ENCODE assay signal across 1 cellular context in the genomic region with DNA sequence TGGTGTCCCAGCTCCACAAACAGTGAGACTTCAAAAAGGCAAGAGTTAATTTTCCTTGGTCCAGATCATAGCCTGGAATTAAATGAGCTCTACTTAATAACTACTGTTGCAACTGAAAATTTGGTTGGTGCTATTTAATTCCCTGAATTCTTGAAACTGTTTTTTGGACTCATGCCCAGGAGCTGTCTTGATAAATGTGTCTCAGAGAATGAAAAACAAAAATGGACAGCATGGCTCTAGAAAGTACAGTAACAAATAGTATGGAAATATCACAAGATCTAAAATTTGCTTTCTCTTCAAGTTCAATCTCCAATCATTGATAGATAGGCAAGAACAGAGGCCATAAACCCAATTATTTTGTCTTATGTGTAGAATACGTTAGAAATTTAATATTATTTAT.
TF ChIP-seq lines count a peak whose summit lies in the region.

No MANE protein-coding gene starts in this region.

TF ChIP-seq in K562, 482 proteins besides CTCF, POLR2A, EP300 and RAD21 (continued from another document and continues in another):
- TF ChIP-seq DMBX1 (CRISPR knock-in tag; IDR thresholded peaks at IDR 0.05; ENCODE audit: borderline replicate concordance) (no peak), NFIC (IDR thresholded peaks at IDR 0.05) (peak; percentile 92), CCAR2 (IDR thresholded peaks at IDR 0.05; ENCODE audit: low read depth, low read length) (no peak), NR4A1 (CRISPR knock-in tag; IDR thresholded peaks at IDR 0.05) (no peak), NR4A1 (tag; IDR thresholded peaks at IDR 0.05) (no peak), ARID1B (IDR thresholded peaks at IDR 0.05) (peak; percentile 23; the same call in 1 of the 2 replicates), TEAD1 (CRISPR knock-in tag; IDR thresholded peaks at IDR 0.05) (no peak), PML (IDR thresholded peaks at IDR 0.05; ENCODE audit: low read length) (no peak), POLR2G (IDR thresholded peaks at IDR 0.05; ENCODE audit: low read depth, low read length) (no peak), PHTF2 (CRISPR knock-in tag; IDR thresholded peaks at IDR 0.05) (no peak), NEUROD1 (IDR thresholded peaks at IDR 0.05; ENCODE audit: borderline replicate concordance, low read depth, low read length, partially characterized antibody) (no peak), MAFF (IDR thresholded peaks at IDR 0.05; ENCODE audit: low read length) (no peak), ZKSCAN8 (CRISPR knock-in tag; IDR thresholded peaks at IDR 0.05) (no peak), MYC (IDR thresholded peaks at IDR 0.05; ENCODE audit: low read depth, low read length) (peak; percentile 50), MYC (CRISPR knock-in tag; IDR thresholded peaks at IDR 0.05; ENCODE audit: borderline replicate concordance, low read depth) (no peak), ZNF699 (CRISPR knock-in tag; IDR thresholded peaks at IDR 0.05; ENCODE audit: insufficient replicate concordance) (no peak), ZNF165 (CRISPR knock-in tag; IDR thresholded peaks at IDR 0.05; ENCODE audit: borderline replicate concordance) (no peak), JUN (IDR thresholded peaks at IDR 0.05; ENCODE audit: borderline replicate concordance, low read depth, low read length) (no peak), JUN (CRISPR knock-in tag; IDR thresholded peaks at IDR 0.05; ENCODE audit: borderline replicate concordance) (no peak), ZNF778 (CRISPR knock-in tag; IDR thresholded peaks at IDR 0.05) (no peak), SMARCA4 (IDR thresholded peaks at IDR 0.05) (peak; percentile 55), RAD51 (IDR thresholded peaks at IDR 0.05; ENCODE audit: borderline replicate concordance, low read depth) (no peak), ZEB2 (IDR thresholded peaks at IDR 0.05) (no peak), NCOA6 (IDR thresholded peaks at IDR 0.05) (no peak), CREB1 (IDR thresholded peaks at IDR 0.05) (no peak), CREB1 (CRISPR knock-in tag; IDR thresholded peaks at IDR 0.05) (no peak), POLR2AphosphoS2 (IDR thresholded peaks at IDR 0.05; ENCODE audit: low read length) (no peak), NCOR1 (IDR thresholded peaks at IDR 0.05) (0 out of 2 replicates have a peak, but pooled peaks have one; percentile 2), NR2C2 (CRISPR knock-in tag; IDR thresholded peaks at IDR 0.05) (no peak), NR2C2 (tag; IDR thresholded peaks at IDR 0.05) (no peak), LEF1 (IDR thresholded peaks at IDR 0.05) (no peak), JUND (IDR thresholded peaks at IDR 0.05; ENCODE audit: borderline replicate concordance, low read depth, low read length) (no peak), JUND (tag; IDR thresholded peaks at IDR 0.05; ENCODE audit: borderline replicate concordance, low read depth, low read length) (no peak), SMAD2 (IDR thresholded peaks at IDR 0.05; ENCODE audit: low read depth, low read length) (no peak), TEAD2 (tag; IDR thresholded peaks at IDR 0.05) (0 out of 2 replicates have a peak, but pooled peaks have one; percentile 5), GTF2E2 (tag; IDR thresholded peaks at IDR 0.05) (no peak), FOXA3 (CRISPR knock-in tag; conservative IDR thresholded peaks at IDR 0.05 in 1 of 2, IDR thresholded peaks at IDR 0.05 in 1 of 2) (no peak), ZNF347 (CRISPR knock-in tag; IDR thresholded peaks at IDR 0.05; ENCODE audit: low read depth) (no peak), TEAD4 (IDR thresholded peaks at IDR 0.05; ENCODE audit: low read length) (peak; percentile 33; the same call in 1 of the 2 replicates), TEAD4 (CRISPR knock-in tag; IDR thresholded peaks at IDR 0.05; ENCODE audit: borderline replicate concordance) (no peak), ZNF143 (CRISPR knock-in tag; IDR thresholded peaks at IDR 0.05) (no peak), EP400 (IDR thresholded peaks at IDR 0.05) (peak; percentile 36; the same call in 1 of the 2 replicates), ZNF668 (CRISPR knock-in tag; IDR thresholded peaks at IDR 0.05) (no peak), RBFOX2 (IDR thresholded peaks at IDR 0.05; ENCODE audit: low read depth, low read length) (no peak), NR3C1 (CRISPR knock-in tag; IDR thresholded peaks at IDR 0.05) (no peak), ZNF766 (CRISPR knock-in tag; conservative IDR thresholded peaks at IDR 0.05) (no peak), PCBP2 (IDR thresholded peaks at IDR 0.05; ENCODE audit: low read depth, low read length, poor library complexity, severe bottlenecking) (no peak), DPF2 (IDR thresholded peaks at IDR 0.05) (no peak; the same call in 1 of the 2 replicates), SMAD4 (CRISPR knock-in tag; conservative IDR thresholded peaks at IDR 0.05) (no peak), ZNF77 (CRISPR knock-in tag; IDR thresholded peaks at IDR 0.05) (no peak), TFAM (CRISPR knock-in tag; conservative IDR thresholded peaks at IDR 0.05) (no peak), NFATC3 (IDR thresholded peaks at IDR 0.05) (no peak), GTF2A2 (tag; IDR thresholded peaks at IDR 0.05) (no peak)
- TF ChIP-seq, protein P1, sequence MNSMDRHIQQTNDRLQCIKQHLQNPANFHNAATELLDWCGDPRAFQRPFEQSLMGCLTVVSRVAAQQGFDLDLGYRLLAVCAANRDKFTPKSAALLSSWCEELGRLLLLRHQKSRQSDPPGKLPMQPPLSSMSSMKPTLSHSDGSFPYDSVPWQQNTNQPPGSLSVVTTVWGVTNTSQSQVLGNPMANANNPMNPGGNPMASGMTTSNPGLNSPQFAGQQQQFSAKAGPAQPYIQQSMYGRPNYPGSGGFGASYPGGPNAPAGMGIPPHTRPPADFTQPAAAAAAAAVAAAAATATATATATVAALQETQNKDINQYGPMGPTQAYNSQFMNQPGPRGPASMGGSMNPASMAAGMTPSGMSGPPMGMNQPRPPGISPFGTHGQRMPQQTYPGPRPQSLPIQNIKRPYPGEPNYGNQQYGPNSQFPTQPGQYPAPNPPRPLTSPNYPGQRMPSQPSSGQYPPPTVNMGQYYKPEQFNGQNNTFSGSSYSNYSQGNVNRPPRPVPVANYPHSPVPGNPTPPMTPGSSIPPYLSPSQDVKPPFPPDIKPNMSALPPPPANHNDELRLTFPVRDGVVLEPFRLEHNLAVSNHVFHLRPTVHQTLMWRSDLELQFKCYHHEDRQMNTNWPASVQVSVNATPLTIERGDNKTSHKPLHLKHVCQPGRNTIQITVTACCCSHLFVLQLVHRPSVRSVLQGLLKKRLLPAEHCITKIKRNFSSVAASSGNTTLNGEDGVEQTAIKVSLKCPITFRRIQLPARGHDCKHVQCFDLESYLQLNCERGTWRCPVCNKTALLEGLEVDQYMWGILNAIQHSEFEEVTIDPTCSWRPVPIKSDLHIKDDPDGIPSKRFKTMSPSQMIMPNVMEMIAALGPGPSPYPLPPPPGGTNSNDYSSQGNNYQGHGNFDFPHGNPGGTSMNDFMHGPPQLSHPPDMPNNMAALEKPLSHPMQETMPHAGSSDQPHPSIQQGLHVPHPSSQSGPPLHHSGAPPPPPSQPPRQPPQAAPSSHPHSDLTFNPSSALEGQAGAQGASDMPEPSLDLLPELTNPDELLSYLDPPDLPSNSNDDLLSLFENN (IDR thresholded peaks at IDR 0.05; ENCODE audit: low read depth in 2 of 2, low read length in 2 of 2), result no peak
- TF ChIP-seq, protein P2, sequence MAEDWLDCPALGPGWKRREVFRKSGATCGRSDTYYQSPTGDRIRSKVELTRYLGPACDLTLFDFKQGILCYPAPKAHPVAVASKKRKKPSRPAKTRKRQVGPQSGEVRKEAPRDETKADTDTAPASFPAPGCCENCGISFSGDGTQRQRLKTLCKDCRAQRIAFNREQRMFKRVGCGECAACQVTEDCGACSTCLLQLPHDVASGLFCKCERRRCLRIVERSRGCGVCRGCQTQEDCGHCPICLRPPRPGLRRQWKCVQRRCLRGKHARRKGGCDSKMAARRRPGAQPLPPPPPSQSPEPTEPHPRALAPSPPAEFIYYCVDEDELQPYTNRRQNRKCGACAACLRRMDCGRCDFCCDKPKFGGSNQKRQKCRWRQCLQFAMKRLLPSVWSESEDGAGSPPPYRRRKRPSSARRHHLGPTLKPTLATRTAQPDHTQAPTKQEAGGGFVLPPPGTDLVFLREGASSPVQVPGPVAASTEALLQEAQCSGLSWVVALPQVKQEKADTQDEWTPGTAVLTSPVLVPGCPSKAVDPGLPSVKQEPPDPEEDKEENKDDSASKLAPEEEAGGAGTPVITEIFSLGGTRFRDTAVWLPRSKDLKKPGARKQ (CRISPR knock-in tag; IDR thresholded peaks at IDR 0.05), result no peak
- TF ChIP-seq, protein P3, sequence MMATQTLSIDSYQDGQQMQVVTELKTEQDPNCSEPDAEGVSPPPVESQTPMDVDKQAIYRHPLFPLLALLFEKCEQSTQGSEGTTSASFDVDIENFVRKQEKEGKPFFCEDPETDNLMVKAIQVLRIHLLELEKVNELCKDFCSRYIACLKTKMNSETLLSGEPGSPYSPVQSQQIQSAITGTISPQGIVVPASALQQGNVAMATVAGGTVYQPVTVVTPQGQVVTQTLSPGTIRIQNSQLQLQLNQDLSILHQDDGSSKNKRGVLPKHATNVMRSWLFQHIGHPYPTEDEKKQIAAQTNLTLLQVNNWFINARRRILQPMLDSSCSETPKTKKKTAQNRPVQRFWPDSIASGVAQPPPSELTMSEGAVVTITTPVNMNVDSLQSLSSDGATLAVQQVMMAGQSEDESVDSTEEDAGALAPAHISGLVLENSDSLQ (IDR thresholded peaks at IDR 0.05), result peak; percentile 84
- TF ChIP-seq, protein P4, sequence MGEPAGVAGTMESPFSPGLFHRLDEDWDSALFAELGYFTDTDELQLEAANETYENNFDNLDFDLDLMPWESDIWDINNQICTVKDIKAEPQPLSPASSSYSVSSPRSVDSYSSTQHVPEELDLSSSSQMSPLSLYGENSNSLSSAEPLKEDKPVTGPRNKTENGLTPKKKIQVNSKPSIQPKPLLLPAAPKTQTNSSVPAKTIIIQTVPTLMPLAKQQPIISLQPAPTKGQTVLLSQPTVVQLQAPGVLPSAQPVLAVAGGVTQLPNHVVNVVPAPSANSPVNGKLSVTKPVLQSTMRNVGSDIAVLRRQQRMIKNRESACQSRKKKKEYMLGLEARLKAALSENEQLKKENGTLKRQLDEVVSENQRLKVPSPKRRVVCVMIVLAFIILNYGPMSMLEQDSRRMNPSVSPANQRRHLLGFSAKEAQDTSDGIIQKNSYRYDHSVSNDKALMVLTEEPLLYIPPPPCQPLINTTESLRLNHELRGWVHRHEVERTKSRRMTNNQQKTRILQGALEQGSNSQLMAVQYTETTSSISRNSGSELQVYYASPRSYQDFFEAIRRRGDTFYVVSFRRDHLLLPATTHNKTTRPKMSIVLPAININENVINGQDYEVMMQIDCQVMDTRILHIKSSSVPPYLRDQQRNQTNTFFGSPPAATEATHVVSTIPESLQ (CRISPR knock-in tag; IDR thresholded peaks at IDR 0.05), result no peak
- TF ChIP-seq, protein P5, sequence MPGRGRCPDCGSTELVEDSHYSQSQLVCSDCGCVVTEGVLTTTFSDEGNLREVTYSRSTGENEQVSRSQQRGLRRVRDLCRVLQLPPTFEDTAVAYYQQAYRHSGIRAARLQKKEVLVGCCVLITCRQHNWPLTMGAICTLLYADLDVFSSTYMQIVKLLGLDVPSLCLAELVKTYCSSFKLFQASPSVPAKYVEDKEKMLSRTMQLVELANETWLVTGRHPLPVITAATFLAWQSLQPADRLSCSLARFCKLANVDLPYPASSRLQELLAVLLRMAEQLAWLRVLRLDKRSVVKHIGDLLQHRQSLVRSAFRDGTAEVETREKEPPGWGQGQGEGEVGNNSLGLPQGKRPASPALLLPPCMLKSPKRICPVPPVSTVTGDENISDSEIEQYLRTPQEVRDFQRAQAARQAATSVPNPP (IDR thresholded peaks at IDR 0.05; ENCODE audit: borderline replicate concordance, insufficient read depth, insufficient read length), result no peak
- TF ChIP-seq, protein P6, sequence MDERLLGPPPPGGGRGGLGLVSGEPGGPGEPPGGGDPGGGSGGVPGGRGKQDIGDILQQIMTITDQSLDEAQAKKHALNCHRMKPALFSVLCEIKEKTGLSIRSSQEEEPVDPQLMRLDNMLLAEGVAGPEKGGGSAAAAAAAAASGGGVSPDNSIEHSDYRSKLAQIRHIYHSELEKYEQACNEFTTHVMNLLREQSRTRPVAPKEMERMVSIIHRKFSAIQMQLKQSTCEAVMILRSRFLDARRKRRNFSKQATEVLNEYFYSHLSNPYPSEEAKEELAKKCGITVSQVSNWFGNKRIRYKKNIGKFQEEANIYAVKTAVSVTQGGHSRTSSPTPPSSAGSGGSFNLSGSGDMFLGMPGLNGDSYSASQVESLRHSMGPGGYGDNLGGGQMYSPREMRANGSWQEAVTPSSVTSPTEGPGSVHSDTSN (CRISPR knock-in tag; IDR thresholded peaks at IDR 0.05; ENCODE audit: low read depth), result no peak
- TF ChIP-seq, protein P6 (tag; conservative IDR thresholded peaks at IDR 0.05; ENCODE audit: low read depth), result peak; percentile 91
- TF ChIP-seq, protein P7, sequence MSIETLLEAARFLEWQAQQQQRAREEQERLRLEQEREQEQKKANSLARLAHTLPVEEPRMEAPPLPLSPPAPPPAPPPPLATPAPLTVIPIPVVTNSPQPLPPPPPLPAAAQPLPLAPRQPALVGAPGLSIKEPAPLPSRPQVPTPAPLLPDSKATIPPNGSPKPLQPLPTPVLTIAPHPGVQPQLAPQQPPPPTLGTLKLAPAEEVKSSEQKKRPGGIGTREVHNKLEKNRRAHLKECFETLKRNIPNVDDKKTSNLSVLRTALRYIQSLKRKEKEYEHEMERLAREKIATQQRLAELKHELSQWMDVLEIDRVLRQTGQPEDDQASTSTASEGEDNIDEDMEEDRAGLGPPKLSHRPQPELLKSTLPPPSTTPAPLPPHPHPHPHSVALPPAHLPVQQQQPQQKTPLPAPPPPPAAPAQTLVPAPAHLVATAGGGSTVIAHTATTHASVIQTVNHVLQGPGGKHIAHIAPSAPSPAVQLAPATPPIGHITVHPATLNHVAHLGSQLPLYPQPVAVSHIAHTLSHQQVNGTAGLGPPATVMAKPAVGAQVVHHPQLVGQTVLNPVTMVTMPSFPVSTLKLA (conservative IDR thresholded peaks at IDR 0.05), result no peak
- TF ChIP-seq, protein P8, sequence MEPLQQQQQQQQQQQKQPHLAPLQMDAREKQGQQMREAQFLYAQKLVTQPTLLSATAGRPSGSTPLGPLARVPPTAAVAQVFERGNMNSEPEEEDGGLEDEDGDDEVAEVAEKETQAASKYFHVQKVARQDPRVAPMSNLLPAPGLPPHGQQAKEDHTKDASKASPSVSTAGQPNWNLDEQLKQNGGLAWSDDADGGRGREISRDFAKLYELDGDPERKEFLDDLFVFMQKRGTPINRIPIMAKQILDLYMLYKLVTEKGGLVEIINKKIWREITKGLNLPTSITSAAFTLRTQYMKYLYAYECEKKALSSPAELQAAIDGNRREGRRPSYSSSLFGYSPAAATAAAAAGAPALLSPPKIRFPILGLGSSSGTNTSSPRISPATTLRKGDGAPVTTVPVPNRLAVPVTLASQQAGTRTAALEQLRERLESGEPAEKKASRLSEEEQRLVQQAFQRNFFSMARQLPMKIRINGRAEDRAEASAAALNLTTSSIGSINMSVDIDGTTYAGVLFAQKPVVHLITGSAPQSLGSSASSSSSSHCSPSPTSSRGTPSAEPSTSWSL (CRISPR knock-in tag; IDR thresholded peaks at IDR 0.05; ENCODE audit: borderline replicate concordance), result no peak
